ENCODE assay signal across 18 cellular contexts in the genomic region with DNA sequence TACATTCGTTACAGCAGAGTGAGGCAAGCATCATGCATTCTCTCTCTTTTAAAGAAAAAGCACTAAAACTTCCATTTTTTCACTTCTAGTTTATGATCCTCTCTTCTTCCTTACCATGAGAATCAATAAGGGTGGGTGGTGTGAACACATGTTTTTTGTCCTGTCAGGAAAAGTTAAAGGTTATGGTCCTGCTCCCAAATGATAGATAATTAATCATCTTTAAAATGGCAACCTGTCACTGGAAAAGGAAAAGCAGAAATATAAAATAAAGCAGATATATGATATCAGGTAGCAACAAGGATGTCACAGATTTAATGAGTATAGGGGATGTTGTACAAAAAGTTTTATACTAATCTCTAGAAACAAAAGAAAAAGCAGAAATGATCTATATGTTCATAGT. TPM values are rescaled to one million over a fixed set of nuclear protein-coding genes. Genes with fewer than 3 reads are reported as not detected.
DNase-seq lines count a peak whose midpoint lies in the region; ATAC-seq, FAIRE-seq and TF ChIP-seq lines count a peak whose summit lies in the region.
"Had no signal": no experiment of that assay in that cellular context is flagged by ENCODE, and none has a peak within 500 bp of the region (broad histone marks: within the 10 kb centered on the region; RNA-seq: fewer than 3 reads in every experiment).

No MANE protein-coding gene starts in this region.

- H3K4me3 ChIP-seq in astrocyte (ENCODE audit: insufficient read depth, low read depth, low read length) (no peak overlapping the region), lower lobe of right lung (no peak overlapping the region), smooth muscle cell (no peak overlapping the region)
- H3K4me3 ChIP-seq: dorsolateral prefrontal cortex, mucosa of descending colon had no signal

- H3K9me3 ChIP-seq in astrocyte (ENCODE audit: insufficient read depth, low read depth, low read length) (no peaks in the 10 kb centered on the region), lower lobe of right lung (no peaks in the 10 kb centered on the region), smooth muscle cell (replicated peaks; ENCODE audit: low read depth) (no peaks in the 10 kb centered on the region)
- H3K9me3 ChIP-seq: mucosa of descending colon had no signal

- CTCF ChIA-PET in HEK293T (lab: Yijun Ruan, JAX) = interaction anchor here (0.5 kb wide), 1 partner anchor 289 kb away, joined by 5 read pairs; no protein-coding TSS in a partner anchor

- H3K4me2 ChIP-seq in astrocyte (ENCODE audit: low read length) (peak overlapping the region; percentile 57), smooth muscle cell (peak overlapping the region; percentile 64)

- no peaks in the 10 kb centered on the region for H3K79me2 ChIP-seq in astrocyte (ENCODE audit: insufficient read depth, low read length)
- no peaks in the 10 kb centered on the region for H3K79me2 ChIP-seq in smooth muscle cell (ENCODE audit: low read depth)

- intact Hi-C loops in lower lobe of right lung (cut with DNase I) = no loop called here
- intact Hi-C loops in left colon (cut with DNase I, micrococcal nuclease) = no loop called here

- POLR2A ChIA-PET in HEK293T (lab: Yijun Ruan, JAX) = no interaction called here

- peaks cover 2% of the 10 kb centered on the region for H3K9me3 Mint-ChIP-seq in astrocyte (ENCODE audit: unreplicated experiment)

- H3K27me3 ChIP-seq in astrocyte (ENCODE audit: insufficient read depth, low read length) = no peaks in the 10 kb centered on the region
- H3K27me3 ChIP-seq in lower lobe of right lung (ENCODE audit: low read depth) = no peaks in the 10 kb centered on the region
- H3K27me3 ChIP-seq in smooth muscle cell (ENCODE audit: low read depth) = no peaks in the 10 kb centered on the region
- H3K27me3 ChIP-seq: dorsolateral prefrontal cortex had no signal

- peaks cover 19% of the 10 kb centered on the region for H3K4me1 ChIP-seq in astrocyte (ENCODE audit: insufficient read depth, low read length)
- H3K4me1 ChIP-seq in lower lobe of right lung = peaks cover 27% of the 10 kb centered on the region
- no peaks in the 10 kb centered on the region for H3K4me1 ChIP-seq in smooth muscle cell (ENCODE audit: low read depth)

- H4K20me1 ChIP-seq in astrocyte (ENCODE audit: insufficient read depth, low read length) (no peaks in the 10 kb centered on the region), smooth muscle cell (ENCODE audit: low read depth) (no peaks in the 10 kb centered on the region)

- no peaks in the 10 kb centered on the region for H3K36me3 ChIP-seq in astrocyte (ENCODE audit: insufficient read depth, low read length)
- no peaks in the 10 kb centered on the region for H3K36me3 ChIP-seq in lower lobe of right lung
- no peaks in the 10 kb centered on the region for H3K36me3 ChIP-seq in smooth muscle cell (ENCODE audit: low read depth)

- TF ChIP-seq CTCF in astrocyte (IDR thresholded peaks at IDR 0.05; ENCODE audit: insufficient read depth, low read depth, low read length) = no peak
- TF ChIP-seq CTCF in lower lobe of right lung (IDR thresholded peaks at IDR 0.05) = no peak
- no peak for TF ChIP-seq CTCF in smooth muscle cell (IDR thresholded peaks at IDR 0.05; ENCODE audit: borderline replicate concordance, insufficient read depth, poor library complexity, severe bottlenecking)

- ATAC-seq in lower lobe of right lung (no peak), GM21381 (IDR thresholded peaks at IDR 0.05; ENCODE audit: unreplicated experiment) (no peak), left colon (no peak)

- H3K4me3 Mint-ChIP-seq in astrocyte (ENCODE audit: unreplicated experiment) = peak overlapping the region; percentile 27
- H3K4me3 Mint-ChIP-seq: activated T-helper 1 cell treated with anti-CD3 and anti-CD28 coated beads, Interleukin-12 subunit alpha, Interleukin-12 subunit beta, Interleukin-2, Interleukin-4 antibody, amounts not matched to agents 30 ng/mL and 10 ng/mL and 1 ng/mL, durations not matched to agents 14 hours and 24 hours and 36 hours; stimulated activated naive CD8-positive, alpha-beta T cell treated with anti-CD3 and anti-CD28 coated beads, Interleukin-15, Interleukin-2, amounts not matched to agents 100 ng/mL and 50 ng/mL, for 24 hours had no signal

- no peaks in the 10 kb centered on the region for H3K36me3 Mint-ChIP-seq in astrocyte (ENCODE audit: low read depth, unreplicated experiment)

- H2AFZ ChIP-seq in astrocyte (ENCODE audit: low read depth, low read length) (no peak overlapping the region), smooth muscle cell (ENCODE audit: low read depth) (peak overlapping the region; percentile 5)

- 41% methylated on average over 1 of the region's 1 CpG for WGBS in smooth muscle cell (ENCODE audit: low lambda C conversion rate)

- H3K4me1 Mint-ChIP-seq in astrocyte (ENCODE audit: low read depth, unreplicated experiment) = peaks cover 45% of the 10 kb centered on the region

- no peak for FAIRE-seq in astrocyte (lab: Jason Lieb, UNC)
- FAIRE-seq: D721Med had no signal

- H3K9ac ChIP-seq in astrocyte (ENCODE audit: low read length) = peak overlapping the region; percentile 62
- H3K9ac ChIP-seq in smooth muscle cell (ENCODE audit: low read depth) = peak overlapping the region; percentile 35

- H3K27ac ChIP-seq in astrocyte (ENCODE audit: low read depth, low read length) (peak overlapping the region; percentile 84), lower lobe of right lung (peak overlapping the region; percentile 73), smooth muscle cell (ENCODE audit: low read depth) (peak overlapping the region; percentile 90)

- DNase-seq in HEK293T (ENCODE audit: extremely low spot score) = no peak
- no peak for DNase-seq in astrocyte (ENCODE audit: low read depth)
- no peak for DNase-seq in lower lobe of right lung
- no peak for DNase-seq in smooth muscle cell (lab: John Stamatoyannopoulos, UW; ENCODE audit: unreplicated experiment)
- DNase-seq in C1 segment of cervical spinal cord (lab: John Stamatoyannopoulos, UW) = no peak
- DNase-seq in NCI-H524 (lab: John Stamatoyannopoulos, UW) = no peak
- DNase-seq in left colon = no peak
- DNase-seq: activated CD4-positive, alpha-beta T cell treated with anti-CD3 and anti-CD28 coated beads, Interleukin-2, amount 50 U/mL, for 1 hour; KG1; NCI-H1436; NCI-H510A treated with DMSO at 0.1 percent for 48 hours; retina had no signal

- peaks cover 24% of the 10 kb centered on the region for H3F3A ChIP-seq in smooth muscle cell (ENCODE audit: low read depth)

- peak overlapping the region; percentile 95 for H3K27ac Mint-ChIP-seq in astrocyte (ENCODE audit: unreplicated experiment)
- H3K27ac Mint-ChIP-seq: activated T-helper 1 cell treated with anti-CD3 and anti-CD28 coated beads, Interleukin-12 subunit alpha, Interleukin-12 subunit beta, Interleukin-2, Interleukin-4 antibody, amounts not matched to agents 30 ng/mL and 10 ng/mL and 1 ng/mL, durations not matched to agents 14 hours and 24 hours and 36 hours; stimulated activated naive CD8-positive, alpha-beta T cell treated with anti-CD3 and anti-CD28 coated beads, Interleukin-15, Interleukin-2, amounts not matched to agents 100 ng/mL and 50 ng/mL, for 24 hours had no signal

- H3K27me3 Mint-ChIP-seq in astrocyte (ENCODE audit: low read depth, unreplicated experiment) = no peaks in the 10 kb centered on the region
- H3K27me3 Mint-ChIP-seq: stimulated activated naive CD8-positive, alpha-beta T cell treated with anti-CD3 and anti-CD28 coated beads, Interleukin-15, Interleukin-2, amounts not matched to agents 100 ng/mL and 50 ng/mL, for 24 hours had no signal

TF ChIP-seq in HEK293T, 16 proteins besides CTCF, POLR2A, EP300 and RAD21:
- TF ChIP-seq, protein P1, sequence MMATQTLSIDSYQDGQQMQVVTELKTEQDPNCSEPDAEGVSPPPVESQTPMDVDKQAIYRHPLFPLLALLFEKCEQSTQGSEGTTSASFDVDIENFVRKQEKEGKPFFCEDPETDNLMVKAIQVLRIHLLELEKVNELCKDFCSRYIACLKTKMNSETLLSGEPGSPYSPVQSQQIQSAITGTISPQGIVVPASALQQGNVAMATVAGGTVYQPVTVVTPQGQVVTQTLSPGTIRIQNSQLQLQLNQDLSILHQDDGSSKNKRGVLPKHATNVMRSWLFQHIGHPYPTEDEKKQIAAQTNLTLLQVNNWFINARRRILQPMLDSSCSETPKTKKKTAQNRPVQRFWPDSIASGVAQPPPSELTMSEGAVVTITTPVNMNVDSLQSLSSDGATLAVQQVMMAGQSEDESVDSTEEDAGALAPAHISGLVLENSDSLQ (IDR thresholded peaks at IDR 0.05) = peak; percentile 38; the same call in 1 of the 2 replicates
- TF ChIP-seq NFRKB (IDR thresholded peaks at IDR 0.05) = no peak
- no peak for TF ChIP-seq FOXK2 (IDR thresholded peaks at IDR 0.05)
- no peak for TF ChIP-seq TARDBP (IDR thresholded peaks at IDR 0.05)
- TF ChIP-seq FOXM1 (IDR thresholded peaks at IDR 0.05; ENCODE audit: borderline replicate concordance) = no peak

RNA-seq across cellular contexts. Expression of a gene that starts 56.4 kb away (rescaled TPM):
- 170 and 171 TPM in 2 replicates for total RNA-seq in astrocyte
- 33.6 TPM for total RNA-seq in lower lobe of right lung
- 79.7 and 93.3 TPM in 2 replicates for total RNA-seq in smooth muscle cell
- polyA plus RNA-seq in smooth muscle cell = 40.5 and 45.4 TPM in 2 replicates
- total RNA-seq in left colon = 10 to 100 TPM in 1 of 2 donors, 1 to 10 TPM in 1; 8.3 to 28.7 TPM
